In the genomic region with DNA sequence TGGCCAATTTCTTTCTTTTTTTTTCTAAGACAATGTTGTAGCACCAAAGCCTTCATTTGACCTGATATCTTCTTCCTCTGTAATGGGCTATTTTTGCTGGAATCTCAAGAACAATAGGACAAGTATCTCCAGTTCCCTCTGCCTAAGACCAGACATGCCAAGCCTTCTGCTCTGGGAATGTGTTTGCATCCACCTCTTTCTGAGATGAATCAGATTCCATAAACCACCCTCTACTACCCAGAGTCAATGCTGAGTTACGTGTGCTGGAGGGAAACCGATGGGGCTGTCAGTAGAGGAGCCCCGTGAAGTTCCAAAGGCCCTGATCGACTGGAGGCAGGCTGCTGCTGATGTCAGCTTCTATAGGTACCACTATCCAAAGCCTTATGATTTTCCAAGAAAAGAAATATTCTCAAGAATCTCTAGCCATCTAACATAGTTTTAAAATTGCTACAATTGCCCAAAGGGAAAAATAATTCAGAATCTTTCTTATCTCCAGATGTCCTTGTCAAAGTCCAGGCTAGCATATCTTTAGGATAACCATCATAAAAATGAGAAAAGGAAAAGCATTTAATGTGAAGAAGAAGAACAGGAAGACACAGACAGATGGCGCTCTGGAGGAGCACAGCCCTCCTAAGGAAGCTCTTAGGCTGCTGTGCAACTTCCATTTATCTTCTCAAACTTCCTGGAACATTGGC, we compare ENCODE assay signal across 8 cellular contexts.
A peak's percentile ranks its signal among the peaks of the same experiment; 100 is the strongest.
DNase-seq lines count a peak whose midpoint lies in the region; ATAC-seq, FAIRE-seq and TF ChIP-seq lines count a peak whose summit lies in the region.

No MANE protein-coding gene starts in this region.

- no peak overlapping the region for H3K27ac Mint-ChIP-seq in mesothelial cell of epicardium

- ATAC-seq in HG03159 (IDR thresholded peaks at IDR 0.05; ENCODE audit: unreplicated experiment), result no peak

- H3K4me3 Mint-ChIP-seq in mesothelial cell of epicardium, result no peak overlapping the region

- no peaks in the 10 kb centered on the region for H3K36me3 Mint-ChIP-seq in mesothelial cell of epicardium

- CTCF ChIA-PET in AG04450 (lab: Charles Lee), result interaction anchor here (0.5 to 1.5 kb wide), 20 partner anchors 8 to 730 kb away, joined by 3 to 25 read pairs (median 4); no protein-coding TSS in a partner anchor

- H3K9me3 Mint-ChIP-seq in mesothelial cell of epicardium, result no peaks in the 10 kb centered on the region

- no peaks in the 10 kb centered on the region for H3K36me3 ChIP-seq in bronchial epithelial cell (ENCODE audit: control insufficient read depth, insufficient read depth, low read length)

- POLR2A ChIA-PET in AG04450 (lab: Yijun Ruan, JAX), result no interaction called here

- DNase-seq in AG04450 (ENCODE audit: low read depth, low spot score) (no peak), GM12864 (ENCODE audit: low read depth) (peak; percentile 15), NCI-H345 (lab: John Stamatoyannopoulos, UW) (peak; percentile 16), bronchial epithelial cell (ENCODE audit: low read depth) (peak; percentile 48), midbrain (lab: John Stamatoyannopoulos, UW) (peak; percentile 25), mesothelial cell of epicardium (ENCODE audit: low spot score in 2 of 2, unreplicated experiment in 2 of 2) (no peak)
- DNase-seq in effector CD4-positive, alpha-beta T cell, result no peak

- no peaks in the 10 kb centered on the region for H3K9me3 ChIP-seq in AG04450 (ENCODE audit: control insufficient read depth, insufficient read depth, low read length)

- no peak overlapping the region for H3K27ac ChIP-seq in AG04450 (ENCODE audit: low read depth, low read length)

- H3K4me1 Mint-ChIP-seq in mesothelial cell of epicardium, result no peaks in the 10 kb centered on the region

- TF ChIP-seq CTCF in AG04450 (IDR thresholded peaks at IDR 0.05; ENCODE audit: low read depth, low read length) (peak; percentile 74), GM12864 (IDR thresholded peaks at IDR 0.05; ENCODE audit: low read depth, low read length, missing control alignments) (peak; percentile 66), bronchial epithelial cell (IDR thresholded peaks at IDR 0.05; ENCODE audit: insufficient read depth, low read length, severe bottlenecking) (peak; percentile 73), mesothelial cell of epicardium (IDR thresholded peaks at IDR 0.05; ENCODE audit: unreplicated experiment) (no peak)

- H3K27me3 ChIP-seq in AG04450 (ENCODE audit: control insufficient read depth, insufficient read depth, low read length) (no peaks in the 10 kb centered on the region), bronchial epithelial cell (ENCODE audit: control insufficient read depth, insufficient read depth, low read length) (peaks cover 2% of the 10 kb centered on the region)

- H3K4me3 ChIP-seq in AG04450 (ENCODE audit: low read depth, low read length), result no peak overlapping the region
- H3K4me3 ChIP-seq in GM12864 (ENCODE audit: low read depth, low read length), result no peak overlapping the region
- H3K4me3 ChIP-seq in bronchial epithelial cell (ENCODE audit: low read depth, low read length), result no peak overlapping the region

- H3K27me3 Mint-ChIP-seq in mesothelial cell of epicardium (ENCODE audit: low read depth), result peaks cover 50% of the 10 kb centered on the region

- FAIRE-seq in bronchial epithelial cell (lab: Jason Lieb, UNC), result no peak

Comparison
In these comparisons a context has a peak if more than half of its experiments do, and no peak if none do; other contexts are left out.
1. DNase-seq: peak in GM12864 (single experiment), NCI-H345 (single experiment), bronchial epithelial cell (single experiment) and midbrain (single experiment); none in AG04450 (single experiment), effector CD4-positive, alpha-beta T cell (single experiment) and mesothelial cell of epicardium (0 of 2).